In genomic region chrX:77892887-77893286, GRCh38 we compare ENCODE assay signal across 19 cellular contexts. TPM values are rescaled to one million over a fixed set of nuclear protein-coding genes. Genes with fewer than 3 reads are reported as not detected.
DNase-seq lines count a peak whose midpoint lies in the region; ATAC-seq, FAIRE-seq and TF ChIP-seq lines count a peak whose summit lies in the region.
"Had no signal": no experiment of that assay in that cellular context is flagged by ENCODE, and none has a peak within 500 bp of the region (broad histone marks: within the 10 kb centered on the region; RNA-seq: fewer than 3 reads in every experiment).

No MANE protein-coding gene starts in this region.

- TF ChIP-seq RAD21 in HepG2 (CRISPR knock-in tag; IDR thresholded peaks at IDR 0.05), result no peak

- 0 out of 2 replicates have a peak, but pooled peaks cover 10% of the 10 kb centered on the region for H4K20me1 ChIP-seq in HepG2 (ENCODE audit: insufficient read depth, low read length)
- peaks cover 38% of the 10 kb centered on the region for H4K20me1 ChIP-seq in PC-3 (ENCODE audit: low read length)

- TF ChIP-seq POLR2A in HepG2 (IDR thresholded peaks at IDR 0.05; ENCODE audit: insufficient read depth in 1 of 2, low read depth in 2 of 2, low read length in 2 of 2) (no peak), right lobe of liver (IDR thresholded peaks at IDR 0.05) (no peak)

- no peak overlapping the region for H3K27ac Mint-ChIP-seq in endodermal cell

- POLR2A ChIA-PET in HepG2 (lab: Yijun Ruan, JAX) (no interaction called here), PC-3 (lab: Charles Lee; ENCODE audit: unreplicated experiment) (no interaction called here), GM10248 (lab: Yijun Ruan, JAX) (no interaction called here)

- peak overlapping the region in 1 of 3 experiments; percentile 16; a peak in 1 of 6 replicates for H3K4me3 ChIP-seq in HepG2 (replicated peaks in 1 of 3; ENCODE audit: insufficient read depth in 1 of 3, low read depth in 2 of 3, low read length in 3 of 3)
- no peak overlapping the region for H3K4me3 ChIP-seq in right lobe of liver
- peak overlapping the region; percentile 98 for H3K4me3 ChIP-seq in PC-3 (ENCODE audit: low read length)
- peak overlapping the region; percentile 95 for H3K4me3 ChIP-seq in endodermal cell (ENCODE audit: low read length)
- H3K4me3 ChIP-seq in H7 (ENCODE audit: insufficient read depth, low read depth, low read length), result no peak overlapping the region

- no peaks in the 10 kb centered on the region for H3K36me3 ChIP-seq in HepG2 (replicated peaks in 1 of 2; ENCODE audit: control insufficient read depth in 1 of 2, insufficient read depth in 2 of 2, low read length in 2 of 2)
- no peaks in the 10 kb centered on the region for H3K36me3 ChIP-seq in right lobe of liver
- H3K36me3 ChIP-seq in PC-3 (ENCODE audit: low read depth, low read length), result no peaks in the 10 kb centered on the region
- no peaks in the 10 kb centered on the region for H3K36me3 ChIP-seq in endodermal cell (ENCODE audit: control insufficient read depth, insufficient read depth, low read length)
- no peaks in the 10 kb centered on the region for H3K36me3 ChIP-seq in H7 (replicated peaks; ENCODE audit: control insufficient read depth, insufficient read depth, low read length)
- H3K36me3 ChIP-seq: BE2C had no signal

- H3K9me3 Mint-ChIP-seq in endodermal cell, result peaks cover 47% of the 10 kb centered on the region

- H3K4me3 Mint-ChIP-seq in endodermal cell, result no peak overlapping the region

- H3K79me2 ChIP-seq in HepG2 (ENCODE audit: insufficient read depth, low read length), result peaks cover 55% of the 10 kb centered on the region
- H3K79me2 ChIP-seq in PC-3 (ENCODE audit: low read length), result peaks cover 66% of the 10 kb centered on the region

- H3K27me3 Mint-ChIP-seq in endodermal cell (ENCODE audit: insufficient read depth), result no peaks in the 10 kb centered on the region

- no peaks in the 10 kb centered on the region for H3K4me1 Mint-ChIP-seq in endodermal cell

- no peaks in the 10 kb centered on the region for H3K9me2 ChIP-seq in PC-3 (replicated peaks; ENCODE audit: low read length)

- ATAC-seq in HepG2 (no peak), right lobe of liver (no peak), PC-3 (no peak)

- peaks cover 6% of the 10 kb centered on the region for H3K4me1 ChIP-seq in HepG2 (ENCODE audit: insufficient read depth, low read length)
- peaks cover 0 to 8% (median 2%) of the 10 kb centered on the region in 4 donors for H3K4me1 ChIP-seq in right lobe of liver
- H3K4me1 ChIP-seq in PC-3 (ENCODE audit: insufficient read depth, low read length), result peaks cover 11% of the 10 kb centered on the region; the same call in 1 of the 2 replicates
- H3K4me1 ChIP-seq in endodermal cell (ENCODE audit: control insufficient read depth, insufficient read depth, low read length), result no peaks in the 10 kb centered on the region
- H3K4me1 ChIP-seq: BE2C had no signal

- H3K27ac ChIP-seq in HepG2 (ENCODE audit: extremely low read length, insufficient read depth, low read length), result no peak overlapping the region
- no peak overlapping the region for H3K27ac ChIP-seq in right lobe of liver
- no peak overlapping the region for H3K27ac ChIP-seq in PC-3 (ENCODE audit: low read length)
- no peak overlapping the region for H3K27ac ChIP-seq in endodermal cell (ENCODE audit: low read depth, low read length)
- no peak overlapping the region for H3K27ac ChIP-seq in caudate nucleus (ENCODE audit: low read depth, low read length)
- H3K27ac ChIP-seq: epithelial cell of prostate had no signal

- BruUV-seq in HepG2 (replicated peaks; lab: Mats Ljungman, UMichigan) (no TSS peak), PC-3 (replicated peaks; lab: Mats Ljungman, UMichigan) (no TSS peak)

- H3K36me3 Mint-ChIP-seq in endodermal cell (ENCODE audit: low read depth), result peaks cover 4% of the 10 kb centered on the region

- no peak overlapping the region for H2AFZ ChIP-seq in HepG2 (ENCODE audit: low read length)
- no peak overlapping the region for H2AFZ ChIP-seq in PC-3 (ENCODE audit: low read length)

- no peak for TF ChIP-seq EP300 in HepG2 (IDR thresholded peaks at IDR 0.05; ENCODE audit: low read depth in 2 of 2, low read length in 2 of 2)
- no peak for TF ChIP-seq EP300 in HepG2 (CRISPR knock-in tag; IDR thresholded peaks at IDR 0.05; ENCODE audit: borderline replicate concordance)

- no peak for TF ChIP-seq CTCF in HepG2 (CRISPR knock-in tag; IDR thresholded peaks at IDR 0.05)
- TF ChIP-seq CTCF in right lobe of liver (IDR thresholded peaks at IDR 0.05), result no peak
- TF ChIP-seq CTCF in PC-3 (conservative IDR thresholded peaks at IDR 0.05; ENCODE audit: low read depth, low read length), result no peak
- TF ChIP-seq CTCF in endodermal cell (conservative IDR thresholded peaks at IDR 0.05), result no peak
- no peak for TF ChIP-seq CTCF in GM10248 (IDR thresholded peaks at IDR 0.05; ENCODE audit: control extremely low read depth, extremely low read depth, low read depth, missing control alignments)

- WGBS in HepG2 (ENCODE audit: low lambda C conversion rate), result 91% methylated on average over 2 of the region's 2 CpGs
- 67% methylated on average over 1 of the region's 2 CpGs for WGBS in right lobe of liver (ENCODE audit: insufficient coverage, low coverage, low lambda C conversion rate, missing lambda C conversion rate)
- WGBS in endodermal cell (ENCODE audit: insufficient coverage in 1 of 2, insufficient read length in 1 of 2), 2 experiments, result 95% methylated on average over 2 of the region's 2 CpGs; no CpG with 5 or more reads in 1 of the 2 experiments

- H3K27me3 ChIP-seq in HepG2 (ENCODE audit: control insufficient read depth in 1 of 2, insufficient read depth in 2 of 2, low read length in 2 of 2), result no peaks in the 10 kb centered on the region; a peak in 1 of 5 replicates
- no peaks in the 10 kb centered on the region for H3K27me3 ChIP-seq in right lobe of liver
- no peaks in the 10 kb centered on the region for H3K27me3 ChIP-seq in PC-3 (ENCODE audit: low read length)
- no peaks in the 10 kb centered on the region for H3K27me3 ChIP-seq in endodermal cell (ENCODE audit: control insufficient read depth, insufficient read depth, low read length, poor library complexity, severe bottlenecking)
- H3K27me3 ChIP-seq in H7 (ENCODE audit: control insufficient read depth, insufficient read depth, low read length), result no peaks in the 10 kb centered on the region
- H3K27me3 ChIP-seq: BE2C had no signal

- H3K9me3 ChIP-seq in HepG2 (ENCODE audit: low read length) (no peaks in the 10 kb centered on the region), right lobe of liver (no peaks in the 10 kb centered on the region), PC-3 (ENCODE audit: low read length) (no peaks in the 10 kb centered on the region), endodermal cell (ENCODE audit: control insufficient read depth, low read length) (no peaks in the 10 kb centered on the region)
- H3K9me3 ChIP-seq: BE2C had no signal

- CTCF ChIA-PET in HepG2 (lab: Yijun Ruan, JAX; ENCODE audit: low intra/inter-chr PET ratio, low total read pairs) (no interaction called here), PC-3 (lab: Charles Lee) (no interaction called here), GM10248 (lab: Yijun Ruan, JAX) (no interaction called here)

- no peak overlapping the region for H3K9ac ChIP-seq in HepG2 (ENCODE audit: insufficient read depth, low read depth, low read length)
- no peak overlapping the region for H3K9ac ChIP-seq in PC-3 (ENCODE audit: low read length)
- no peak overlapping the region for H3K9ac ChIP-seq in endodermal cell (ENCODE audit: extremely low read depth, low read length, poor library complexity, severe bottlenecking)

- in situ Hi-C loops in HepG2 (cut with HindIII; ENCODE audit: extremely low pct_ligation_motif_present, low pct_unique_long_range_greater_than_20kb), result loop anchor here (10.0 kb wide), 1 partner anchor 132 kb away; no protein-coding TSS in a partner anchor

- no peaks in the 10 kb centered on the region for H3F3A ChIP-seq in PC-3 (ENCODE audit: low read length, unreplicated experiment)

- FAIRE-seq in HepG2 (lab: Jason Lieb, UNC), result no peak
- FAIRE-seq: colon, GM12891 had no signal

- DNase-seq in HepG2 (ENCODE audit: low spot score) (no peak), right lobe of liver (no peak), PC-3 (no peak), endodermal cell (no peak), caudate nucleus (lab: John Stamatoyannopoulos, UW) (no peak), GM10248 (ENCODE audit: extremely low spot score) (no peak), H7 (no peak), H4 (ENCODE audit: low spot score) (no peak)
- DNase-seq: activated CD4-positive, alpha-beta T cell treated with anti-CD3 and anti-CD28 coated beads, Interleukin-2, amount 50 U/mL, for 48 hours; BE2C; EL; islet precursor cell; midbrain; NCI-H1930; NCI-H524 treated with DMSO at 0.1 percent for 48 hours; posterior cingulate gyrus had no signal

- intact Hi-C loops in HepG2 (cut with micrococcal nuclease; ENCODE audit: unreplicated experiment), result loop anchor here (10.0 kb wide), 1 partner anchor 178 kb away; no protein-coding TSS in a partner anchor
- intact Hi-C loops in right lobe of liver (cut with DNase I), result no loop called here
- intact Hi-C loops in PC-3 (cut with micrococcal nuclease), result loop anchor here (10.0 kb wide), 1 partner anchor 238 kb away; no protein-coding TSS in a partner anchor

- H3K4me2 ChIP-seq in HepG2 (ENCODE audit: low read depth, low read length) (peak overlapping the region; percentile 69; the same call in 1 of the 2 replicates), PC-3 (ENCODE audit: low read length) (peak overlapping the region; percentile 97)

RNA-seq across cellular contexts. Expression of gene MAGT1, which starts 2.3 kb away (rescaled TPM):
- total RNA-seq in HepG2 (2016; rRNA removed; fragmentation: Illumina TruSeq; extraction: Trizol) (45.8 and 75.0 TPM in 2 replicates), right lobe of liver (10 to 100 TPM; 54.8 to 78.3 (median 65.9) TPM), PC-3 (2014; rRNA removed) (106 and 119 TPM in 2 replicates), endodermal cell (10 to 100 TPM; 40.0 to 54.1 TPM)
- total RNA-seq in HepG2 (2016; cell fraction: cytosol; rRNA removed; fragmentation: Illumina TruSeq; extraction: Trizol; ENCODE audit: low read depth), result 4.1 and 5.6 TPM in 2 replicates
- total RNA-seq in HepG2 (2016; cell fraction: insoluble cytoplasmic fraction; rRNA removed; fragmentation: Illumina TruSeq; extraction: Trizol), result 48.0 and 80.6 TPM in 2 replicates
- total RNA-seq in HepG2 (2016; cell fraction: membrane; rRNA removed; fragmentation: Illumina TruSeq; extraction: Trizol), result 15.5 and 19.9 TPM in 2 replicates
- 65.1 and 67.9 TPM in 2 replicates for total RNA-seq in HepG2 (2016; cell fraction: nucleus; rRNA removed; fragmentation: Illumina TruSeq; extraction: Trizol)
- polyA plus RNA-seq in HepG2 (2011; rRNA removed), result 31.4 and 38.0 TPM in 2 replicates
- 23.8 and 35.1 TPM in 2 replicates for polyA plus RNA-seq in HepG2 (2011; cell fraction: cytosol; rRNA removed)
- polyA plus RNA-seq in HepG2 (2011; cell fraction: nucleus; rRNA removed), result 8.3 and 11.1 TPM in 2 replicates
- 36.2 and 42.1 TPM in 2 replicates for polyA plus RNA-seq in HepG2 (2012)
- polyA plus RNA-seq in HepG2 (2016; cell fraction: cytosol; fragmentation: Illumina TruSeq; extraction: Trizol; ENCODE audit: low read depth), result 3.0 and 3.1 TPM in 2 replicates
- 25.3 and 26.9 TPM in 2 replicates for polyA plus RNA-seq in HepG2 (2016; cell fraction: insoluble cytoplasmic fraction; fragmentation: Illumina TruSeq; extraction: Trizol; ENCODE audit: low read depth)
- polyA plus RNA-seq in HepG2 (2016; cell fraction: membrane; fragmentation: Illumina TruSeq; extraction: Trizol; ENCODE audit: low read depth), result 8.6 and 10.5 TPM in 2 replicates
- 49.7 TPM in 2 replicates for polyA plus RNA-seq in HepG2 (2016; cell fraction: nucleus; fragmentation: Illumina TruSeq; extraction: Trizol; ENCODE audit: insufficient read depth, low read depth)
- 35.0 and 86.8 TPM in 2 replicates for polyA minus RNA-seq in HepG2 (2011; rRNA and poly(A)+ RNA removed; ENCODE audit: low replicate concordance)
- polyA minus RNA-seq in HepG2 (2011; cell fraction: cytosol; rRNA and poly(A)+ RNA removed), result 47.7 and 57.0 TPM in 2 replicates
- 35.0 and 42.0 TPM in 2 replicates for polyA minus RNA-seq in HepG2 (2011; cell fraction: nucleus; rRNA and poly(A)+ RNA removed)
- polyA plus RNA-seq in endodermal cell (2013, experiment 1 of 2), result 30.2 TPM
- 29.9 TPM for polyA plus RNA-seq in endodermal cell (2013, experiment 2 of 2)
- 39.5 and 44.8 TPM in 2 replicates for total RNA-seq in H7 (2014; rRNA removed; shearing (Covaris generic))
- 88.2 and 117 TPM in 2 replicates for total RNA-seq in H4 (2014; rRNA removed; shearing (Covaris generic))

RNA-seq across cellular contexts. Expression of gene COX7B, which starts 6.4 kb away (rescaled TPM):
- 375 and 491 TPM in 2 replicates for total RNA-seq in HepG2 (2016; rRNA removed; fragmentation: Illumina TruSeq; extraction: Trizol)
- 79.5 and 96.7 TPM in 2 replicates for total RNA-seq in HepG2 (2016; cell fraction: cytosol; rRNA removed; fragmentation: Illumina TruSeq; extraction: Trizol; ENCODE audit: low read depth)
- 390 and 556 TPM in 2 replicates for total RNA-seq in HepG2 (2016; cell fraction: insoluble cytoplasmic fraction; rRNA removed; fragmentation: Illumina TruSeq; extraction: Trizol)
- total RNA-seq in HepG2 (2016; cell fraction: membrane; rRNA removed; fragmentation: Illumina TruSeq; extraction: Trizol), result 87.7 and 103 TPM in 2 replicates
- total RNA-seq in HepG2 (2016; cell fraction: nucleus; rRNA removed; fragmentation: Illumina TruSeq; extraction: Trizol), result 112 and 126 TPM in 2 replicates
- polyA plus RNA-seq in HepG2 (2011; rRNA removed), result 499 and 635 TPM in 2 replicates
- 497 and 599 TPM in 2 replicates for polyA plus RNA-seq in HepG2 (2011; cell fraction: cytosol; rRNA removed)
- 114 and 133 TPM in 2 replicates for polyA plus RNA-seq in HepG2 (2011; cell fraction: nucleus; rRNA removed)
- 282 and 340 TPM in 2 replicates for polyA plus RNA-seq in HepG2 (2012)
- 79.7 and 90.7 TPM in 2 replicates for polyA plus RNA-seq in HepG2 (2016; cell fraction: cytosol; fragmentation: Illumina TruSeq; extraction: Trizol; ENCODE audit: low read depth)
- 485 TPM in 2 replicates for polyA plus RNA-seq in HepG2 (2016; cell fraction: insoluble cytoplasmic fraction; fragmentation: Illumina TruSeq; extraction: Trizol; ENCODE audit: low read depth)
- 71.2 and 84.6 TPM in 2 replicates for polyA plus RNA-seq in HepG2 (2016; cell fraction: membrane; fragmentation: Illumina TruSeq; extraction: Trizol; ENCODE audit: low read depth)
- 208 and 216 TPM in 2 replicates for polyA plus RNA-seq in HepG2 (2016; cell fraction: nucleus; fragmentation: Illumina TruSeq; extraction: Trizol; ENCODE audit: insufficient read depth, low read depth)
- polyA minus RNA-seq in HepG2 (2011; rRNA and poly(A)+ RNA removed; ENCODE audit: low replicate concordance), result 54.2 and 348 TPM in 2 replicates
- 59.8 and 70.3 TPM in 2 replicates for polyA minus RNA-seq in HepG2 (2011; cell fraction: cytosol; rRNA and poly(A)+ RNA removed)
- 29.9 and 37.2 TPM in 2 replicates for polyA minus RNA-seq in HepG2 (2011; cell fraction: nucleus; rRNA and poly(A)+ RNA removed)
- 100 to 1,000 TPM; 144 to 906 (median 181) TPM for total RNA-seq in right lobe of liver
- 566 and 852 TPM in 2 replicates for total RNA-seq in PC-3 (2014; rRNA removed)
- 100 to 1,000 TPM; 190 to 193 TPM for total RNA-seq in endodermal cell
- 322 TPM for polyA plus RNA-seq in endodermal cell (2013, experiment 1 of 2)
- polyA plus RNA-seq in endodermal cell (2013, experiment 2 of 2), result 336 TPM
- 220 and 313 TPM in 2 replicates for total RNA-seq in H7 (2014; rRNA removed; shearing (Covaris generic))
- total RNA-seq in H4 (2014; rRNA removed; shearing (Covaris generic)), result 763 and 1,021 TPM in 2 replicates

RNA-seq across cellular contexts. Expression of gene ATP7A, which starts 17.6 kb away (rescaled TPM):
- 3.9 and 4.7 TPM in 2 replicates for total RNA-seq in HepG2 (2016; rRNA removed; fragmentation: Illumina TruSeq; extraction: Trizol)
- 0.62 and 1.1 TPM in 2 replicates for total RNA-seq in HepG2 (2016; cell fraction: cytosol; rRNA removed; fragmentation: Illumina TruSeq; extraction: Trizol; ENCODE audit: low read depth)
- 4.0 TPM in 2 replicates for total RNA-seq in HepG2 (2016; cell fraction: insoluble cytoplasmic fraction; rRNA removed; fragmentation: Illumina TruSeq; extraction: Trizol)
- 1.2 and 1.5 TPM in 2 replicates for total RNA-seq in HepG2 (2016; cell fraction: membrane; rRNA removed; fragmentation: Illumina TruSeq; extraction: Trizol)
- 5.6 and 6.4 TPM in 2 replicates for total RNA-seq in HepG2 (2016; cell fraction: nucleus; rRNA removed; fragmentation: Illumina TruSeq; extraction: Trizol)
- 1.7 and 1.9 TPM in 2 replicates for polyA plus RNA-seq in HepG2 (2011; rRNA removed)
- 0.90 and 1.6 TPM in 2 replicates for polyA plus RNA-seq in HepG2 (2011; cell fraction: cytosol; rRNA removed)
- polyA plus RNA-seq in HepG2 (2011; cell fraction: nucleus; rRNA removed), result 0.95 and 1.5 TPM in 2 replicates
- 2.1 and 2.6 TPM in 2 replicates for polyA plus RNA-seq in HepG2 (2012)
- 0.10 and 0.34 TPM in 2 replicates for polyA plus RNA-seq in HepG2 (2016; cell fraction: cytosol; fragmentation: Illumina TruSeq; extraction: Trizol; ENCODE audit: low read depth)
- polyA plus RNA-seq in HepG2 (2016; cell fraction: insoluble cytoplasmic fraction; fragmentation: Illumina TruSeq; extraction: Trizol; ENCODE audit: low read depth), result 1.1 and 1.5 TPM in 2 replicates
- polyA plus RNA-seq in HepG2 (2016; cell fraction: membrane; fragmentation: Illumina TruSeq; extraction: Trizol; ENCODE audit: low read depth), result 0.20 and 0.26 TPM in 2 replicates
- polyA plus RNA-seq in HepG2 (2016; cell fraction: nucleus; fragmentation: Illumina TruSeq; extraction: Trizol; ENCODE audit: insufficient read depth, low read depth), result 1.9 and 2.1 TPM in 2 replicates
- polyA minus RNA-seq in HepG2 (2011; rRNA and poly(A)+ RNA removed; ENCODE audit: low replicate concordance), result 4.5 and 25.7 TPM in 2 replicates
- 5.3 and 7.2 TPM in 2 replicates for polyA minus RNA-seq in HepG2 (2011; cell fraction: cytosol; rRNA and poly(A)+ RNA removed)
- 10.4 and 12.1 TPM in 2 replicates for polyA minus RNA-seq in HepG2 (2011; cell fraction: nucleus; rRNA and poly(A)+ RNA removed)
- 1 to 10 TPM; 2.1 to 3.9 (median 3.2) TPM for total RNA-seq in right lobe of liver
- total RNA-seq in PC-3 (2014; rRNA removed), result 3.4 and 4.3 TPM in 2 replicates
- total RNA-seq in endodermal cell, result 1 to 10 TPM; 4.4 to 5.8 TPM
- polyA plus RNA-seq in endodermal cell (2013, experiment 1 of 2), result 6.8 TPM
- 6.7 TPM for polyA plus RNA-seq in endodermal cell (2013, experiment 2 of 2)
- 2.1 and 2.5 TPM in 2 replicates for total RNA-seq in H7 (2014; rRNA removed; shearing (Covaris generic))
- total RNA-seq in H4 (2014; rRNA removed; shearing (Covaris generic)), result 10.2 and 13.7 TPM in 2 replicates

Comparison
In these comparisons a context has a peak if more than half of its experiments do, and no peak if none do; other contexts are left out.
1. intact Hi-C loops: an anchor here in HepG2 (10.0 kb wide) and PC-3 (10.0 kb wide); none called in right lobe of liver.
2. H3K4me3 ChIP-seq: peak in PC-3 (single experiment) and endodermal cell (single experiment); none in right lobe of liver (0 of 3) and H7 (single experiment).